Comparison of ENCODE assay signal across 25 cellular contexts in the genomic region with DNA sequence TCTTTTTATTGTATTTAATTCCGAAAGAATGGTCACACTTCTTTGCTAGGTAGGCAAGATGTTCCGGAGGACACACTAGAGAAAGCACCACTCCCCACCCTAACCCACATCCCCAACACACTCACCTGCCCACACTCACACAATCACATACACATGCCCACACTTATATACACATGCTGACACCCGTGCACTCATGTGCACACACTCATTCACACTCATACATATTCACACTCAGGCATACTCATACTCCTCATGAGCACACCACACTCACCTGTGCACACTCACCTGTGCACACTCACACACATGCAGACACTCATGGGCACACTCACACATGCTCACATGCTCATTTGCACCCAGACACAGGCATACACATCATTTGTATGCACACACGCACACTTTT. TPM values are rescaled to one million over a fixed set of nuclear protein-coding genes. Genes with fewer than 3 reads are reported as not detected.
DNase-seq lines count a peak whose midpoint lies in the region; ATAC-seq, FAIRE-seq and TF ChIP-seq lines count a peak whose summit lies in the region.
"Had no signal": no experiment of that assay in that cellular context is flagged by ENCODE, and none has a peak within 500 bp of the region (broad histone marks: within the 10 kb centered on the region; RNA-seq: fewer than 3 reads in every experiment).

No MANE protein-coding gene starts in this region.

- no peak overlapping the region for H2AK5ac ChIP-seq in IMR-90 (ENCODE audit: low read depth, low read length)

- no peak overlapping the region for H3K9ac ChIP-seq in IMR-90 (ENCODE audit: low read depth, low read length)
- no peak overlapping the region for H3K9ac ChIP-seq in GM12878 (ENCODE audit: control insufficient read depth, insufficient read depth, low read length)
- H3K9ac ChIP-seq: GM23248 had no signal

- no peak overlapping the region for H4K5ac ChIP-seq in IMR-90 (ENCODE audit: low read depth, low read length)

- H3K4me2 ChIP-seq in IMR-90 (ENCODE audit: low read depth, low read length) (no peak overlapping the region), GM12878 (ENCODE audit: control insufficient read depth, insufficient read depth) (no peak overlapping the region)

- no peak overlapping the region for H2BK5ac ChIP-seq in IMR-90 (ENCODE audit: low read depth, low read length, poor library complexity, severe bottlenecking)

- H3K36me3 ChIP-seq in IMR-90 (ENCODE audit: control insufficient read depth, insufficient read depth, low read length), result no peaks in the 10 kb centered on the region
- H3K36me3 ChIP-seq in GM12878 (ENCODE audit: control insufficient read depth in 2 of 2, insufficient read depth in 2 of 2, low read length in 1 of 2), result no peaks in the 10 kb centered on the region
- no peaks in the 10 kb centered on the region for H3K36me3 ChIP-seq in ascending aorta

- no peak overlapping the region for H2AK9ac ChIP-seq in IMR-90 (replicated peaks; ENCODE audit: low read depth, low read length, poor library complexity)

- no peaks in the 10 kb centered on the region for H4K20me1 ChIP-seq in IMR-90 (ENCODE audit: insufficient read depth, low read length)
- no peaks in the 10 kb centered on the region for H4K20me1 ChIP-seq in GM12878 (ENCODE audit: control insufficient read depth, insufficient read depth)

- no peaks in the 10 kb centered on the region for H3K9me3 Mint-ChIP-seq in natural killer cell treated with Interleukin-12 subunit alpha and Interleukin-12 subunit beta and Interleukin-15 and Interleukin-18, amount 100 ng/mL, for 72 hours
- H3K9me3 Mint-ChIP-seq in stimulated activated effector memory CD8-positive, alpha-beta T cell treated with anti-CD3 and anti-CD28 coated beads, Interleukin-12 subunit alpha, Interleukin-12 subunit beta, amount 100 ng/mL, for 72 hours, result no peaks in the 10 kb centered on the region
- H3K9me3 Mint-ChIP-seq: CD4-positive, alpha-beta T cell had no signal

- no peak for TF ChIP-seq POLR2A in IMR-90 (IDR thresholded peaks at IDR 0.05; ENCODE audit: low read depth, low read length)
- no peak for TF ChIP-seq POLR2A in GM12878 (IDR thresholded peaks at IDR 0.05; ENCODE audit: low read depth, low read length)

- no peaks in the 10 kb centered on the region for H3K79me2 ChIP-seq in GM12878 (ENCODE audit: control insufficient read depth, insufficient read depth, low read length)

- H3K27me3 ChIP-seq in IMR-90 (ENCODE audit: control insufficient read depth, insufficient read depth, low read length) (peaks cover 6% of the 10 kb centered on the region), GM12878 (replicated peaks in 1 of 2; ENCODE audit: control insufficient read depth in 2 of 2, insufficient read depth in 2 of 2, low read length in 1 of 2) (no peaks in the 10 kb centered on the region; a peak in 1 of 4 replicates), ascending aorta (no peaks in the 10 kb centered on the region)

- H3K4me3 ChIP-seq in IMR-90 (ENCODE audit: insufficient read depth, low read depth, low read length) (no peak overlapping the region), GM12878 (no peak overlapping the region), ascending aorta (no peak overlapping the region)
- H3K4me3 ChIP-seq: GM23248, K562 had no signal

- no peak overlapping the region for H3K18ac ChIP-seq in IMR-90 (ENCODE audit: low read depth, low read length)

- no peak overlapping the region for H4K91ac ChIP-seq in IMR-90 (ENCODE audit: insufficient read depth, low read depth, low read length)

- no peaks in the 10 kb centered on the region for H3K9me3 ChIP-seq in IMR-90 (ENCODE audit: control insufficient read depth, insufficient read depth, low read length)
- H3K9me3 ChIP-seq in GM12878 (replicated peaks; ENCODE audit: control insufficient read depth, insufficient read depth, low read length), result no peaks in the 10 kb centered on the region
- no peaks in the 10 kb centered on the region for H3K9me3 ChIP-seq in ascending aorta
- H3K9me3 ChIP-seq: Caco-2 had no signal

- BruUV-seq in IMR-90 (replicated peaks; lab: Mats Ljungman, UMichigan) (no TSS peak), GM12878 (replicated peaks; lab: Mats Ljungman, UMichigan) (no TSS peak)

- no peak overlapping the region for H2BK120ac ChIP-seq in IMR-90 (ENCODE audit: low read depth, low read length)

- TF ChIP-seq EP300 in GM12878 (IDR thresholded peaks at IDR 0.05; ENCODE audit: borderline replicate concordance in 1 of 2, control insufficient read depth in 1 of 2, low read depth in 2 of 2, low read length in 2 of 2), result no peak

- CTCF ChIA-PET in IMR-90 (lab: Yijun Ruan, JAX) (no interaction called here), GM12878 (lab: Yijun Ruan, JAX) (no interaction called here)

- H3K56ac ChIP-seq in IMR-90 (ENCODE audit: extremely low read depth, insufficient read depth, low read length), result no peak overlapping the region

- H3K36me3 Mint-ChIP-seq in natural killer cell treated with Interleukin-12 subunit alpha and Interleukin-12 subunit beta and Interleukin-15 and Interleukin-18, amount 100 ng/mL, for 72 hours, result no peaks in the 10 kb centered on the region
- H3K36me3 Mint-ChIP-seq in stimulated activated effector memory CD8-positive, alpha-beta T cell treated with anti-CD3 and anti-CD28 coated beads, Interleukin-12 subunit alpha, Interleukin-12 subunit beta, amount 100 ng/mL, for 72 hours, result no peaks in the 10 kb centered on the region

- H2BK20ac ChIP-seq in IMR-90 (ENCODE audit: low read depth, low read length), result no peak overlapping the region

- H3K4me1 ChIP-seq in IMR-90 (ENCODE audit: control insufficient read depth, insufficient read depth, low read length) (no peaks in the 10 kb centered on the region), GM12878 (ENCODE audit: control insufficient read depth, insufficient read depth, low read length) (no peaks in the 10 kb centered on the region), ascending aorta (no peaks in the 10 kb centered on the region)
- H3K4me1 ChIP-seq: Caco-2 had no signal

- H3K14ac ChIP-seq in IMR-90 (replicated peaks; ENCODE audit: low read depth, low read length), result no peak overlapping the region

- 68% methylated on average over 2 of the region's 4 CpGs; no CpG with 5 or more reads in 1 of the 2 experiments for WGBS in IMR-90 (ENCODE audit: extremely low coverage in 2 of 2, insufficient read length in 1 of 2), 2 experiments
- WGBS in GM12878 (ENCODE audit: insufficient coverage, insufficient replicate concordance, low lambda C conversion rate, missing lambda C conversion rate), result 55% methylated on average over 4 of the region's 4 CpGs

- H3K4ac ChIP-seq in IMR-90 (ENCODE audit: low read depth, low read length), result no peak overlapping the region

- no peak for ATAC-seq in IMR-90 (ENCODE audit: low read depth)
- no peak for ATAC-seq in GM12878
- ATAC-seq in natural killer cell treated with Interleukin-12 subunit alpha and Interleukin-12 subunit beta and Interleukin-15 and Interleukin-18, amount 100 ng/mL, for 72 hours, result peak; percentile 39 to 40
- ATAC-seq in stimulated activated effector memory CD8-positive, alpha-beta T cell treated with anti-CD3 and anti-CD28 coated beads, Interleukin-12 subunit alpha, Interleukin-12 subunit beta, amount 100 ng/mL, for 72 hours, result peak; percentile 28
- no peak for ATAC-seq in GM18517 (IDR thresholded peaks at IDR 0.05; ENCODE audit: unreplicated experiment)
- ATAC-seq: HCT116, K562 had no signal

- in situ Hi-C loops in IMR-90 (cut with MboI; ENCODE audit: low sequenced_read_pairs) (no loop called here), GM12878 (cut with MboI) (no loop called here)

- no peak for FAIRE-seq in GM12878 (lab: Jason Lieb, UNC)
- FAIRE-seq: A204.1, D721Med, GM19239, K562 had no signal

- H3K27ac ChIP-seq in IMR-90 (ENCODE audit: insufficient read depth, low read length), result no peak overlapping the region
- no peak overlapping the region for H3K27ac ChIP-seq in GM12878 (ENCODE audit: control insufficient read depth, insufficient read depth)
- no peak overlapping the region for H3K27ac ChIP-seq in ascending aorta
- H3K27ac ChIP-seq: C4-2B, GM23248 had no signal

- H2BK15ac ChIP-seq in IMR-90 (ENCODE audit: low read depth, low read length), result no peak overlapping the region

- no peak overlapping the region for H4K8ac ChIP-seq in IMR-90 (ENCODE audit: low read depth in 2 of 2, low read length in 2 of 2)

- no peak overlapping the region for H3K27ac Mint-ChIP-seq in natural killer cell treated with Interleukin-12 subunit alpha and Interleukin-12 subunit beta and Interleukin-15 and Interleukin-18, amount 100 ng/mL, for 72 hours
- H3K27ac Mint-ChIP-seq in stimulated activated effector memory CD8-positive, alpha-beta T cell treated with anti-CD3 and anti-CD28 coated beads, Interleukin-12 subunit alpha, Interleukin-12 subunit beta, amount 100 ng/mL, for 72 hours, result no peak overlapping the region
- H3K27ac Mint-ChIP-seq: CD4-positive, alpha-beta T cell had no signal

- no peaks in the 10 kb centered on the region for H3K9me1 ChIP-seq in IMR-90 (ENCODE audit: insufficient read depth, low read length)

- TF ChIP-seq RAD21 in IMR-90 (IDR thresholded peaks at IDR 0.05; ENCODE audit: low read length) (no peak), GM12878 (IDR thresholded peaks at IDR 0.05; ENCODE audit: insufficient read depth, low read depth, low read length) (no peak)

- no peaks in the 10 kb centered on the region for H3K4me1 Mint-ChIP-seq in natural killer cell treated with Interleukin-12 subunit alpha and Interleukin-12 subunit beta and Interleukin-15 and Interleukin-18, amount 100 ng/mL, for 72 hours (ENCODE audit: low read depth in 2 of 2)
- no peaks in the 10 kb centered on the region for H3K4me1 Mint-ChIP-seq in stimulated activated effector memory CD8-positive, alpha-beta T cell treated with anti-CD3 and anti-CD28 coated beads, Interleukin-12 subunit alpha, Interleukin-12 subunit beta, amount 100 ng/mL, for 72 hours

- peaks cover 6 to 18% of the 10 kb centered on the region in 2 donors for H3K27me3 Mint-ChIP-seq in natural killer cell treated with Interleukin-12 subunit alpha and Interleukin-12 subunit beta and Interleukin-15 and Interleukin-18, amount 100 ng/mL, for 72 hours
- H3K27me3 Mint-ChIP-seq: CD4-positive, alpha-beta T cell had no signal

- DNase-seq in IMR-90 (no peak), GM12878 (ENCODE audit: low read depth, low spot score) (no peak), mucosa of gallbladder (ENCODE audit: low spot score) (no peak), ecto neural progenitor cell (ENCODE audit: low spot score) (no peak), ascending aorta (ENCODE audit: low spot score in 2 of 2) (no peak)
- no peak for DNase-seq in natural killer cell treated with Interleukin-12 subunit alpha and Interleukin-12 subunit beta and Interleukin-15 and Interleukin-18, amount 100 ng/mL, for 72 hours (ENCODE audit: low spot score)
- no peak for DNase-seq in stimulated activated effector memory CD8-positive, alpha-beta T cell treated with anti-CD3 and anti-CD28 coated beads, Interleukin-12 subunit alpha, Interleukin-12 subunit beta, amount 100 ng/mL, for 72 hours (ENCODE audit: low spot score in 2 of 2)
- DNase-seq: ACHN; AML-193; Caco-2; CD4-positive, alpha-beta T cell; DMS153; DMS79 treated with DMSO at 0.1 percent for 48 hours; GF-D8; GM23248; H7 had no signal

- no peak overlapping the region for H3K4me3 Mint-ChIP-seq in natural killer cell treated with Interleukin-12 subunit alpha and Interleukin-12 subunit beta and Interleukin-15 and Interleukin-18, amount 100 ng/mL, for 72 hours
- no peak overlapping the region for H3K4me3 Mint-ChIP-seq in stimulated activated effector memory CD8-positive, alpha-beta T cell treated with anti-CD3 and anti-CD28 coated beads, Interleukin-12 subunit alpha, Interleukin-12 subunit beta, amount 100 ng/mL, for 72 hours
- H3K4me3 Mint-ChIP-seq: CD4-positive, alpha-beta T cell had no signal

- SMC1A ChIA-PET in GM12878 (lab: Charles Lee; ENCODE audit: uncharacterized antibody, unreplicated experiment), result no interaction called here

- POLR2A ChIA-PET in IMR-90 (lab: Charles Lee; ENCODE audit: unreplicated experiment) (no interaction called here), GM12878 (lab: Charles Lee) (no interaction called here)

- TF ChIP-seq CTCF in IMR-90 (conservative IDR thresholded peaks at IDR 0.05; ENCODE audit: low read depth, low read length) (no peak), GM12878 (IDR thresholded peaks at IDR 0.05 in 2 of 3, conservative IDR thresholded peaks at IDR 0.05 in 1 of 3; ENCODE audit: control insufficient read depth in 2 of 3, extremely low read depth in 1 of 3, insufficient read depth in 1 of 3, low read depth in 3 of 3, low read length in 3 of 3) (no peak), ascending aorta (IDR thresholded peaks at IDR 0.05) (no peak)

- H3K79me1 ChIP-seq in IMR-90 (ENCODE audit: low read depth in 1 of 2, low read length in 2 of 2), result no peaks in the 10 kb centered on the region

- dilution Hi-C loops in IMR-90 (cut with HindIII; ENCODE audit: low sequenced_read_pairs, unreplicated experiment), result no loop called here

- H2AFZ ChIP-seq in IMR-90 (replicated peaks; ENCODE audit: low read length, poor library complexity), result peak overlapping the region; percentile 3
- no peak overlapping the region for H2AFZ ChIP-seq in GM12878 (ENCODE audit: control insufficient read depth, low read depth, low read length)
- H2AFZ ChIP-seq: GM23248 had no signal

- RAD21 ChIA-PET in GM12878 (lab: Charles Lee; ENCODE audit: unreplicated experiment), result no interaction called here

- H3K23ac ChIP-seq in IMR-90 (ENCODE audit: low read depth, low read length), result no peak overlapping the region

- intact Hi-C loops in IMR-90 (cut with micrococcal nuclease), result no loop called here
- intact Hi-C loops in GM12878 (cut with micrococcal nuclease; ENCODE audit: unreplicated experiment), result no loop called here
- intact Hi-C loops in ascending aorta (cut with DNase I), result no loop called here

RNA-seq across cellular contexts. Expression of a gene that starts 21.4 kb away (rescaled TPM):
- total RNA-seq in IMR-90 (2012; rRNA removed) (not detected in 2 replicates), GM12878 (2014; rRNA removed) (not detected in 2 replicates), GM12878 (2014; rRNA removed; fragmentation: Illumina TruSeq; extraction: Trizol) (not detected in 2 replicates), GM12878 (2021) (not detected in 2 replicates), mucosa of gallbladder (0.14 TPM), ascending aorta (not detected)
- polyA plus RNA-seq in IMR-90 (2012; rRNA removed) (not detected in 2 replicates), GM12878 (2011; rRNA removed) (not detected in 2 replicates), GM12878 (2014; fragmentation: Illumina TruSeq; extraction: Trizol) (not detected in 2 replicates), GM12878 (2014; fragmentation: Nextera tagmentation; extraction: Ambion mirVana) (not detected), GM12878 (2014; rRNA removed) (not detected in 2 replicates), GM12878 (2016; fragmentation: Nextera tagmentation; extraction: Ambion mirVana) (not detected)
- polyA plus RNA-seq in IMR-90 (2012; cell fraction: cytosol; rRNA removed), result not detected in 2 replicates
- polyA plus RNA-seq in IMR-90 (2012; cell fraction: nucleus; rRNA removed; ENCODE audit: low replicate concordance), result not detected in 2 replicates
- not detected in 2 replicates for total RNA-seq in GM12878 (2013; cell fraction: nucleolus; rRNA removed)
- polyA plus RNA-seq in GM12878 (2011; ENCODE audit: low read depth), result not detected
- polyA plus RNA-seq in GM12878 (2011; cell fraction: cytosol; rRNA removed), result not detected in 2 replicates
- polyA plus RNA-seq in GM12878 (2011; cell fraction: nucleus; rRNA removed), result not detected in 2 replicates
- polyA plus RNA-seq in GM12878 (2012), result not detected in 2 replicates
- polyA minus RNA-seq in GM12878 (2011; rRNA and poly(A)+ RNA removed), result not detected in 2 replicates
- not detected in 2 replicates for polyA minus RNA-seq in GM12878 (2011; cell fraction: cytosol; rRNA and poly(A)+ RNA removed)
- not detected in 2 replicates for polyA minus RNA-seq in GM12878 (2011; cell fraction: nucleus; rRNA and poly(A)+ RNA removed)
- total RNA-seq in natural killer cell treated with Interleukin-12 subunit alpha and Interleukin-12 subunit beta and Interleukin-15 and Interleukin-18, amount 100 ng/mL, for 72 hours, result not detected
- total RNA-seq: Caco-2; CD4-positive, alpha-beta T cell; GM23248; H7; HT-29 had no signal
- polyA plus RNA-seq: BJ, GM23248 had no signal

Comparison
In these comparisons a context has a peak if more than half of its experiments do, and no peak if none do; other contexts are left out.
1. ATAC-seq: peak in natural killer cell treated with Interleukin-12 subunit alpha and Interleukin-12 subunit beta and Interleukin-15 and Interleukin-18, amount 100 ng/mL, for 72 hours (2 of 2) and stimulated activated effector memory CD8-positive, alpha-beta T cell treated with anti-CD3 and anti-CD28 coated beads, Interleukin-12 subunit alpha, Interleukin-12 subunit beta, amount 100 ng/mL, for 72 hours (single experiment); none in IMR-90 (single experiment), GM12878 (single experiment) and GM18517 (single experiment).